In the genomic region with DNA sequence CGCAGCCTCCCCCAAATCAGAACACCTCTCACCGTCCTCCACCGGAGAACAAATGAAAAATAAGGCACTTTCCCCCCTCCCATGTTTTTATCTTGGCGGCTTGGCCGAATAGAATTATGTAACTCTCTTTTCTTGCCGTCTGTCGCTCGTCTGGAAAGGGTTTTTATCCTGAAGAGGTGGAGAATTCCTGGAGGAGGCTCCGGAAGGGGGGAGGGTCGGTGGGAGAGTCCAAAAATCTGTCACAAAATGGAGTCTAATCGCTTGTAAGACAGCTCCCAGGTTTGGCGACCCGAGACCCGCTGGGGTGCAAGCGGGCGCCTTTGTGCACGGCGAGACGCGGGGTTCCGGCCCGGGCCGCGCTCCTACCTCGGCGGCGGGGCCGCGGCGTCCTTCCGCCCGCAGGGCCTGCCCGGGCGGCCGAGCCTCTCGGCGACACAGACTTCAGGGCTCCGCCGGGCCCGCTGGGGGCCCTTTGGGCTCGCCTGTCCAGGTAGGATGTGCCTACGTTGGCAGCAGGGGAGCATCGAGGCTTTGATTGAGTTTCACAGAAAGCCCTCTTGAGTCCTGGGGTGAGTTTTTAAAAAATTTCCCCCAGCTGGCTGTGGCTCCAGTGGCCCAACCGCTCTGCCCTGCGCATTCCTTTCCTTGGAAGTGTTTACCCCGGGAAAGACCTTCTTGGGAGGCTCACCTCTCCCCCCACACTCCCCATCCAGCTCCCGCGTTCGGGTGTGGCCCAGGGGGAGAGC, we compare ENCODE assay signal across 1 cellular context.
TF ChIP-seq lines count a peak whose summit lies in the region.

No MANE protein-coding gene starts in this region.

TF ChIP-seq in HepG2, 621 proteins besides CTCF, POLR2A, EP300 and RAD21:
- TF ChIP-seq MATR3 (CRISPR knock-in tag; IDR thresholded peaks at IDR 0.05) (no peak), ZNF7 (CRISPR knock-in tag; IDR thresholded peaks at IDR 0.05) (no peak), YY1 (IDR thresholded peaks at IDR 0.05; ENCODE audit: insufficient read depth, insufficient replicate concordance, low read depth, low read length) (no peak), CBX2 (IDR thresholded peaks at IDR 0.05; ENCODE audit: low read depth, low read length) (peak; percentile 80), CBX2 (CRISPR knock-in tag; IDR thresholded peaks at IDR 0.05; ENCODE audit: low read depth) (no peak), TAF1 (CRISPR knock-in tag; IDR thresholded peaks at IDR 0.05) (no peak), BCL6 (CRISPR knock-in tag; IDR thresholded peaks at IDR 0.05) (peak; percentile 38; the same call in 1 of the 2 replicates), EZH2 (conservative IDR thresholded peaks at IDR 0.05; ENCODE audit: low read depth, low read length) (peak; percentile 77; the same call in 1 of the 2 replicates)
- TF ChIP-seq, protein P1, sequence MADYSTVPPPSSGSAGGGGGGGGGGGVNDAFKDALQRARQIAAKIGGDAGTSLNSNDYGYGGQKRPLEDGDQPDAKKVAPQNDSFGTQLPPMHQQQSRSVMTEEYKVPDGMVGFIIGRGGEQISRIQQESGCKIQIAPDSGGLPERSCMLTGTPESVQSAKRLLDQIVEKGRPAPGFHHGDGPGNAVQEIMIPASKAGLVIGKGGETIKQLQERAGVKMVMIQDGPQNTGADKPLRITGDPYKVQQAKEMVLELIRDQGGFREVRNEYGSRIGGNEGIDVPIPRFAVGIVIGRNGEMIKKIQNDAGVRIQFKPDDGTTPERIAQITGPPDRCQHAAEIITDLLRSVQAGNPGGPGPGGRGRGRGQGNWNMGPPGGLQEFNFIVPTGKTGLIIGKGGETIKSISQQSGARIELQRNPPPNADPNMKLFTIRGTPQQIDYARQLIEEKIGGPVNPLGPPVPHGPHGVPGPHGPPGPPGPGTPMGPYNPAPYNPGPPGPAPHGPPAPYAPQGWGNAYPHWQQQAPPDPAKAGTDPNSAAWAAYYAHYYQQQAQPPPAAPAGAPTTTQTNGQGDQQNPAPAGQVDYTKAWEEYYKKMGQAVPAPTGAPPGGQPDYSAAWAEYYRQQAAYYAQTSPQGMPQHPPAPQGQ (CRISPR knock-in tag; IDR thresholded peaks at IDR 0.05; ENCODE audit: borderline replicate concordance): no peak
- TF ChIP-seq, protein P2, sequence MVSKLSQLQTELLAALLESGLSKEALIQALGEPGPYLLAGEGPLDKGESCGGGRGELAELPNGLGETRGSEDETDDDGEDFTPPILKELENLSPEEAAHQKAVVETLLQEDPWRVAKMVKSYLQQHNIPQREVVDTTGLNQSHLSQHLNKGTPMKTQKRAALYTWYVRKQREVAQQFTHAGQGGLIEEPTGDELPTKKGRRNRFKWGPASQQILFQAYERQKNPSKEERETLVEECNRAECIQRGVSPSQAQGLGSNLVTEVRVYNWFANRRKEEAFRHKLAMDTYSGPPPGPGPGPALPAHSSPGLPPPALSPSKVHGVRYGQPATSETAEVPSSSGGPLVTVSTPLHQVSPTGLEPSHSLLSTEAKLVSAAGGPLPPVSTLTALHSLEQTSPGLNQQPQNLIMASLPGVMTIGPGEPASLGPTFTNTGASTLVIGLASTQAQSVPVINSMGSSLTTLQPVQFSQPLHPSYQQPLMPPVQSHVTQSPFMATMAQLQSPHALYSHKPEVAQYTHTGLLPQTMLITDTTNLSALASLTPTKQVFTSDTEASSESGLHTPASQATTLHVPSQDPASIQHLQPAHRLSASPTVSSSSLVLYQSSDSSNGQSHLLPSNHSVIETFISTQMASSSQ (IDR thresholded peaks at IDR 0.05; ENCODE audit: low read depth): no peak
- TF ChIP-seq, protein P2 (CRISPR knock-in tag; IDR thresholded peaks at IDR 0.05; ENCODE audit: borderline replicate concordance): no peak
- TF ChIP-seq, protein P3, sequence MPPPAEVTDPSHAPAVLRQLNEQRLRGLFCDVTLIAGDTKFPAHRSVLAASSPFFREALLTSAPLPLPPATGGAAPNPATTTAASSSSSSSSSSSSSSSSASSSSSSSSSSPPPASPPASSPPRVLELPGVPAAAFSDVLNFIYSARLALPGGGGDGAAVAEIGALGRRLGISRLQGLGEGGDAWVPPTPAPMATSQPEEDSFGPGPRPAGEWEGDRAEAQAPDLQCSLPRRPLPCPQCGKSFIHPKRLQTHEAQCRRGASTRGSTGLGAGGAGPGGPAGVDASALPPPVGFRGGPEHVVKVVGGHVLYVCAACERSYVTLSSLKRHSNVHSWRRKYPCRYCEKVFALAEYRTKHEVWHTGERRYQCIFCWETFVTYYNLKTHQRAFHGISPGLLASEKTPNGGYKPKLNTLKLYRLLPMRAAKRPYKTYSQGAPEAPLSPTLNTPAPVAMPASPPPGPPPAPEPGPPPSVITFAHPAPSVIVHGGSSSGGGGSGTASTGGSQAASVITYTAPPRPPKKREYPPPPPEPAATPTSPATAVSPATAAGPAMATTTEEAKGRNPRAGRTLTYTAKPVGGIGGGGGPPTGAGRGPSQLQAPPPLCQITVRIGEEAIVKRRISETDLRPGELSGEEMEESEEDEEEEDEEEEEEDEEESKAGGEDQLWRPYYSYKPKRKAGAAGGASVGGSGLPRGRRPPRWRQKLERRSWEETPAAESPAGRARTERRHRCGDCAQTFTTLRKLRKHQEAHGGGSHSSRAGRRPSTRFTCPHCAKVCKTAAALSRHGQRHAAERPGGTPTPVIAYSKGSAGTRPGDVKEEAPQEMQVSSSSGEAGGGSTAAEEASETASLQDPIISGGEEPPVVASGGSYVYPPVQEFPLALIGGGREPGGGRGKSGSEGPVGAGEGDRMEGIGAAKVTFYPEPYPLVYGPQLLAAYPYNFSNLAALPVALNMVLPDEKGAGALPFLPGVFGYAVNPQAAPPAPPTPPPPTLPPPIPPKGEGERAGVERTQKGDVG (CRISPR knock-in tag; IDR thresholded peaks at IDR 0.05; ENCODE audit: borderline replicate concordance): no peak
- TF ChIP-seq, protein P4, sequence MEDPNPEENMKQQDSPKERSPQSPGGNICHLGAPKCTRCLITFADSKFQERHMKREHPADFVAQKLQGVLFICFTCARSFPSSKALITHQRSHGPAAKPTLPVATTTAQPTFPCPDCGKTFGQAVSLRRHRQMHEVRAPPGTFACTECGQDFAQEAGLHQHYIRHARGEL (CRISPR knock-in tag; IDR thresholded peaks at IDR 0.05): no peak
